In the genomic region with DNA sequence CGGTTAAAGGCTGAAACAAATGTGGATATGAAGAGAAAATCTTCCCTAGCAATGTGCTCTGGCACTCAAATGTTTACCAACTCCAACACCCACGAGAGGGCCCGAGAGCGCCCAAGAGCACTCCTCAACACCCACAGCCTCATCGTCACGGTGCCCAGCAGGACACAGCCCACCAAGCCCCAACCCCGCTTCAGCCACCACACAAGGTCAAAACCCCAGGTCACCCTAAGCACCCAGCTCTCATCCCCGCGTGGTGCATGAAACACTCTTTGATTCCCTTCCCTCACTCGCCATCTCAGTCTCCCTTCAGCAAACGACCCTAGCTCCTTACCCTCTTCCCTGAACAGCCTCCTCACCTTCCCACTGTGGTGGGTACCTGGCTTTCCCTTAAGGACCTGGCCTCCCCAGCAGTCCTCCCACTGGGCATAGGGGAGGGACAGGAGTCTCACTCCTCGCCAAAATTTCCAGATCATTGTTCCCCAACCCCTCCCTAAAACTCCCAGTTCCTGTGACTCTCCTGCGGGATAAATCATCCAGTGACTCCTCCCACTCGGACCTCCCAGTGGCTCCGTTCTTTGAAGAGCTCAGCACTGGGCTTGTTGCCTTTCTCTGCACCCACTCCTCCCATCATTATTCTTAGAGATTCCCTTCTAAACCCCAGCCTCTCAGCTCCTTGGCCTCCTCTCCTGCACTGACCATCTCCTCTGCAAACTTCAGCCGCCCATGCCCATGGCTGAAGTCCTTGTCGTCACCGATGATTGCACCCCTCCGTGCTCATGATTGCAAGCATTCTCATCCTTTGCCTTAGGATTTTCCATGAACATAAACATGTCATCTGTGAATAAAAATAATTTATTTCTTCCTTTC, we compare ENCODE assay signal across 15 cellular contexts.
"Had no signal": no experiment of that assay in that cellular context is flagged by ENCODE, and none has a peak within 500 bp of the region (broad histone marks: within the 10 kb centered on the region; RNA-seq: fewer than 3 reads in every experiment).

No MANE protein-coding gene starts in this region.

- H3K36me3 ChIP-seq: stomach had no signal

- H3K9me3 Mint-ChIP-seq: activated naive CD8-positive, alpha-beta T cell treated with anti-CD3 and anti-CD28 coated beads, Interleukin-2, amount 10 ng/mL, durations not matched to agents 7 days and 5 days; T-helper 1 cell treated with Interleukin-12 subunit alpha and Interleukin-12 subunit beta and Interleukin-4 antibody, amounts not matched to agents 30 μg/mL and 1 μg/mL, for 36 hours; type B pancreatic cell had no signal

- H3K9me3 ChIP-seq: body of pancreas, stomach had no signal

- H3K4me1 ChIP-seq: body of pancreas, stomach had no signal

- H3K36me3 Mint-ChIP-seq: activated naive CD8-positive, alpha-beta T cell treated with anti-CD3 and anti-CD28 coated beads, Interleukin-2, amount 10 ng/mL, durations not matched to agents 7 days and 5 days; type B pancreatic cell had no signal

- H3K27me3 Mint-ChIP-seq: progenitor cell of endocrine pancreas had no signal

- H3K27me3 ChIP-seq: body of pancreas had no signal

- FAIRE-seq: endothelial cell of umbilical vein had no signal

- ATAC-seq: activated CD4-positive, CD25-positive, alpha-beta regulatory T cell treated with anti-CD3 and anti-CD28 coated beads, Interleukin-2, amount 50 U/mL, for 24 hours; activated CD8-positive, alpha-beta memory T cell treated with anti-CD3 and anti-CD28 coated beads, Interleukin-2, amount 10 ng/mL, durations not matched to agents 7 days and 5 days; body of pancreas had no signal

- H3K27ac Mint-ChIP-seq: activated CD8-positive, alpha-beta memory T cell treated with anti-CD3 and anti-CD28 coated beads, Interleukin-2, amount 10 ng/mL, durations not matched to agents 7 days and 5 days; activated naive CD8-positive, alpha-beta T cell treated with anti-CD3 and anti-CD28 coated beads, Interleukin-2, amount 10 ng/mL, durations not matched to agents 7 days and 5 days; progenitor cell of endocrine pancreas; T-helper 1 cell treated with Interleukin-12 subunit alpha and Interleukin-12 subunit beta and Interleukin-4 antibody, amounts not matched to agents 30 μg/mL and 1 μg/mL, for 36 hours; type B pancreatic cell had no signal

- H3K27ac ChIP-seq: body of pancreas, stomach had no signal

- H3K4me3 Mint-ChIP-seq: activated CD8-positive, alpha-beta memory T cell treated with anti-CD3 and anti-CD28 coated beads, Interleukin-2, amount 10 ng/mL, durations not matched to agents 7 days and 5 days; activated naive CD8-positive, alpha-beta T cell treated with anti-CD3 and anti-CD28 coated beads, Interleukin-2, amount 10 ng/mL, durations not matched to agents 7 days and 5 days; T-helper 1 cell treated with Interleukin-12 subunit alpha and Interleukin-12 subunit beta and Interleukin-4 antibody, amounts not matched to agents 30 μg/mL and 1 μg/mL, for 36 hours; type B pancreatic cell had no signal

- DNase-seq: activated CD4-positive, alpha-beta T cell treated with anti-CD3 and anti-CD28 coated beads, Interleukin-2, amount 50 U/mL, for 4 hours; activated CD8-positive, alpha-beta memory T cell treated with anti-CD3 and anti-CD28 coated beads, Interleukin-2, amount 10 ng/mL, durations not matched to agents 7 days and 5 days; activated naive CD8-positive, alpha-beta T cell treated with anti-CD3 and anti-CD28 coated beads, Interleukin-2, amount 10 ng/mL, durations not matched to agents 7 days and 5 days; amygdala; body of pancreas; dermis blood vessel endothelial cell; effector memory CD4-positive, alpha-beta T cell; foreskin melanocyte; mesendoderm; stomach had no signal

- H3K4me3 ChIP-seq: body of pancreas, stomach had no signal
